ENCODE assay signal across 1 cellular context in genomic region chr12:8949525-8950286, GRCh38.
TF ChIP-seq lines count a peak whose summit lies in the region.

Gene M6PR, minus strand, starts transcription at chr12:8949645. Its CDS starts 3,241 bp downstream, at chr12:8946404.

TF ChIP-seq in K562, 482 proteins besides CTCF, POLR2A, EP300 and RAD21 (continued from another document):
- 0 out of 4 replicates have a peak, but pooled peaks of 1 of the 2 experiments have one; percentile 59 for TF ChIP-seq UBTF (IDR thresholded peaks at IDR 0.05; ENCODE audit: borderline replicate concordance in 1 of 2, low read depth in 2 of 2, low read length in 2 of 2)
- TF ChIP-seq ZNF778 (CRISPR knock-in tag; IDR thresholded peaks at IDR 0.05): no peak
- peak; percentile 81 for TF ChIP-seq MYC (IDR thresholded peaks at IDR 0.05; ENCODE audit: low read depth, low read length)
- 0 out of 2 replicates have a peak, but pooled peaks have one; percentile 30 for TF ChIP-seq MYC (CRISPR knock-in tag; IDR thresholded peaks at IDR 0.05; ENCODE audit: borderline replicate concordance, low read depth)
- no peak for TF ChIP-seq KLF1 (tag; IDR thresholded peaks at IDR 0.05)
- TF ChIP-seq ETS2 (tag; IDR thresholded peaks at IDR 0.05; ENCODE audit: borderline replicate concordance, poor library complexity, severe bottlenecking): no peak
- no peak for TF ChIP-seq NR4A1 (CRISPR knock-in tag; IDR thresholded peaks at IDR 0.05)
- TF ChIP-seq NR4A1 (tag; IDR thresholded peaks at IDR 0.05): no peak
- TF ChIP-seq SFPQ (IDR thresholded peaks at IDR 0.05; ENCODE audit: low read depth, low read length): no peak
- no peak for TF ChIP-seq HLTF (IDR thresholded peaks at IDR 0.05)
- TF ChIP-seq GTF3C2 (IDR thresholded peaks at IDR 0.05; ENCODE audit: borderline replicate concordance, extremely low read depth, insufficient read length): no peak
- 0 out of 4 replicates have a peak, but pooled peaks of 1 of the 2 experiments have one; percentile 23 for TF ChIP-seq FOXA3 (CRISPR knock-in tag; conservative IDR thresholded peaks at IDR 0.05 in 1 of 2, IDR thresholded peaks at IDR 0.05 in 1 of 2)
- no peak for TF ChIP-seq SREBF2 (CRISPR knock-in tag; IDR thresholded peaks at IDR 0.05)
- TF ChIP-seq ZNF274 (IDR thresholded peaks at IDR 0.05; ENCODE audit: borderline replicate concordance, low read depth, low read length): no peak
- TF ChIP-seq ZNF740 (CRISPR knock-in tag; IDR thresholded peaks at IDR 0.05): no peak
- no peak for TF ChIP-seq ZNF740 (tag; IDR thresholded peaks at IDR 0.05)
- no peak for TF ChIP-seq BRCA1 (IDR thresholded peaks at IDR 0.05)
- no peak for TF ChIP-seq BRCA1 (CRISPR knock-in tag; IDR thresholded peaks at IDR 0.05)
- peak; percentile 82 for TF ChIP-seq NR2C2 (CRISPR knock-in tag; IDR thresholded peaks at IDR 0.05)
- TF ChIP-seq NR2C2 (tag; IDR thresholded peaks at IDR 0.05): peak; percentile 92
- TF ChIP-seq ZC3H4 (CRISPR knock-in tag; IDR thresholded peaks at IDR 0.05; ENCODE audit: borderline replicate concordance): no peak
- no peak; the same call in 1 of the 2 replicates for TF ChIP-seq NCOA6 (IDR thresholded peaks at IDR 0.05)
- no peak for TF ChIP-seq ZNF311 (CRISPR knock-in tag; IDR thresholded peaks at IDR 0.05)
TF ChIP-seq in K562: peak in this region for 114.
